13 cellular contexts compared by ENCODE assay signal in the genomic region with DNA sequence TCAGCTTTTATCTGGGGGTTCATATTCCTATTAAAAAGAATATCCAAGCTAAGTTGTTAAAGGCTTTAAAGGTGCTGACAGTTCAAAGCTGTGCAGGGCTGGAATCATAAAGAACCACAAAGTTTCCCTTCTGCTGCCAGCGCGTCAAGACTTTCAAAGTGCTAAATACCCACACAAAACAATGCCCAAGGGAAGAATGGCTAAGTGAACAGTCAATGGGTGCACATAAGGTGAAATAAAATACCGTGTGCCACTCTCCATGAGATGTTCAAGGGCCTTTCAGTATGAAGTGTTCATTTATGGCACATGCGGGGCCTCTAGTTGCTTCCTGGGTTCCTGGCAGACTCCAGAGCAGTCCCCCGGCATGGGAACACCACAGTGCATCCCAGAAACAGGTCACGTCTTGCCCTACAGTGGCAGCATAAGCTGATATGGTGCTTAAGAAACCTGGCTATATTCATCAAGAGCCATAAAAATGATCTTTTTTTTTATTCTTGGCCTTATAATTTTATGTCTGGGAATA. TPM values are rescaled to one million over a fixed set of nuclear protein-coding genes. Genes with fewer than 3 reads are reported as not detected.
A peak's percentile ranks its signal among the peaks of the same experiment; 100 is the strongest.
DNase-seq lines count a peak whose midpoint lies in the region; ATAC-seq and TF ChIP-seq lines count a peak whose summit lies in the region.
"Had no signal": no experiment of that assay in that cellular context is flagged by ENCODE, and none has a peak within 500 bp of the region (broad histone marks: within the 10 kb centered on the region; RNA-seq: fewer than 3 reads in every experiment).

No MANE protein-coding gene starts in this region.

- no peak for TF ChIP-seq CTCF in heart left ventricle (IDR thresholded peaks at IDR 0.05)

- H3K36me3 ChIP-seq in heart left ventricle: peaks cover 0 to 100% (median 99%) of the 10 kb centered on the region in 9 donors

- DNase-seq in left ventricle myocardium superior (no peak), heart left ventricle (no peak), NCI-H2107 treated with DMSO at 0.1 percent for 48 hours (lab: John Stamatoyannopoulos, UW; ENCODE audit: unreplicated experiment) (peak; percentile 63), RPMI8226 (peak; percentile 13)
- DNase-seq in activated CD4-positive, alpha-beta T cell treated with anti-CD3 and anti-CD28 coated beads for 36 hours: no peak
- DNase-seq: BE2C; CD4-positive, alpha-beta memory T cell; DND-41; GDM1; GOT3; H9 had no signal

- H3K4me3 Mint-ChIP-seq in activated CD4-positive, alpha-beta T cell treated with anti-CD3 and anti-CD28 coated beads for 36 hours: no peak overlapping the region
- H3K4me3 Mint-ChIP-seq: CD4-positive, alpha-beta memory T cell; H9 had no signal

- H3K27ac Mint-ChIP-seq in activated CD4-positive, alpha-beta T cell treated with anti-CD3 and anti-CD28 coated beads for 36 hours: no peak overlapping the region
- H3K27ac Mint-ChIP-seq: H9 had no signal

- H3K4me3 ChIP-seq in heart left ventricle: no peak overlapping the region
- H3K4me3 ChIP-seq: A549 had no signal

- H3K27me3 ChIP-seq in heart left ventricle: no peaks in the 10 kb centered on the region
- H3K27me3 ChIP-seq: BE2C had no signal

- H3K4me1 Mint-ChIP-seq in activated CD4-positive, alpha-beta T cell treated with anti-CD3 and anti-CD28 coated beads for 36 hours: no peaks in the 10 kb centered on the region
- H3K4me1 Mint-ChIP-seq: H9 had no signal

- peaks cover 0 to 6% (median 0%) of the 10 kb centered on the region in 12 donors for H3K4me1 ChIP-seq in heart left ventricle
- H3K4me1 ChIP-seq: BE2C had no signal

- ATAC-seq in left ventricle myocardium superior (peak; percentile 65), heart left ventricle (no peak), HG03108 (IDR thresholded peaks at IDR 0.05; ENCODE audit: unreplicated experiment) (no peak)
- no peak for ATAC-seq in activated CD4-positive, alpha-beta T cell treated with anti-CD3 and anti-CD28 coated beads for 36 hours
- ATAC-seq: A549 had no signal

- no peaks in the 10 kb centered on the region for H3K9me3 Mint-ChIP-seq in activated CD4-positive, alpha-beta T cell treated with anti-CD3 and anti-CD28 coated beads for 36 hours (ENCODE audit: low read depth)
- H3K9me3 Mint-ChIP-seq: CD4-positive, alpha-beta memory T cell; H9 had no signal

- no peak for TF ChIP-seq POLR2A in heart left ventricle (IDR thresholded peaks at IDR 0.05)

- intact Hi-C loops in left ventricle myocardium superior (cut with micrococcal nuclease): no loop called here
- intact Hi-C loops in heart left ventricle (cut with DNase I): loop anchor here in 2 of 10 donors (5.0 to 10.0 kb wide), 2 partner anchors 111 to 172 kb away; partner anchors contain the start of gene BMP6 (in 1 of the 2)
- intact Hi-C loops in activated CD4-positive, alpha-beta T cell treated with anti-CD3 and anti-CD28 coated beads for 36 hours (cut with DNase I, micrococcal nuclease): loop anchor here in 1 of 2 experiments (5.0 kb wide), 1 partner anchor 321 kb away; no protein-coding TSS in a partner anchor

- peaks cover 69% of the 10 kb centered on the region for H3K36me3 Mint-ChIP-seq in activated CD4-positive, alpha-beta T cell treated with anti-CD3 and anti-CD28 coated beads for 36 hours (ENCODE audit: low read depth)

- no peaks in the 10 kb centered on the region for H3K27me3 Mint-ChIP-seq in activated CD4-positive, alpha-beta T cell treated with anti-CD3 and anti-CD28 coated beads for 36 hours
- H3K27me3 Mint-ChIP-seq: CD4-positive, alpha-beta memory T cell had no signal

- WGBS in heart left ventricle, 4 donors: 78 to 85% (median 82%) methylated on average over 6 of the region's 6 CpGs

- no peak overlapping the region for H3K27ac ChIP-seq in heart left ventricle
- H3K27ac ChIP-seq: A549 had no signal

- CTCF ChIA-PET in activated CD4-positive, alpha-beta T cell treated with anti-CD3 and anti-CD28 coated beads for 36 hours (lab: Charles Lee): interaction anchor here (1.0 kb wide), 1 partner anchor 323 kb away, joined by 3 read pairs; no protein-coding TSS in a partner anchor

- POLR2A ChIA-PET in activated CD4-positive, alpha-beta T cell treated with anti-CD3 and anti-CD28 coated beads for 36 hours (lab: Charles Lee): no interaction called here

- H3K9me3 ChIP-seq in heart left ventricle: no peaks in the 10 kb centered on the region
- H3K9me3 ChIP-seq: A549, BE2C had no signal

RNA-seq across cellular contexts. Expression of gene TXNDC5, which starts 14.1 kb away (rescaled TPM):
- 32.9 TPM for total RNA-seq in left ventricle myocardium superior
- total RNA-seq in heart left ventricle: 100 to 1,000 TPM in 1 of 9 donors, 10 to 100 TPM in 8; 33.4 to 110 (median 43.6) TPM
- polyA plus RNA-seq in heart left ventricle: 100 to 1,000 TPM in 1 of 2 donors, 10 to 100 TPM in 1; 20.3 to 112 TPM
- total RNA-seq in activated CD4-positive, alpha-beta T cell treated with anti-CD3 and anti-CD28 coated beads for 36 hours: 10 to 100 TPM; 44.4 to 52.8 TPM

Comparison
In these comparisons a context has a peak if more than half of its experiments do, and no peak if none do; other contexts are left out.
1. DNase-seq: peak in NCI-H2107 treated with DMSO at 0.1 percent for 48 hours (single experiment) and RPMI8226 (single experiment); none in left ventricle myocardium superior (single experiment), heart left ventricle (0 of 5) and activated CD4-positive, alpha-beta T cell treated with anti-CD3 and anti-CD28 coated beads for 36 hours (single experiment).